Comparison of ENCODE assay signal across 1 cellular context in genomic region chr3:42690191-42690590, GRCh38.
TF ChIP-seq lines count a peak whose summit lies in the region.

No MANE protein-coding gene starts in this region.

TF ChIP-seq in GM12891, 5 proteins besides CTCF, POLR2A, EP300 and RAD21:
- TF ChIP-seq SPI1 (IDR thresholded peaks at IDR 0.05; ENCODE audit: low read depth, low read length), result no peak
- TF ChIP-seq TAF1 (IDR thresholded peaks at IDR 0.05; ENCODE audit: low read depth, low read length), result no peak
- TF ChIP-seq PAX5 (IDR thresholded peaks at IDR 0.05; ENCODE audit: insufficient read depth, low read length, severe bottlenecking), result no peak
- no peak for TF ChIP-seq POLR2AphosphoS5 (IDR thresholded peaks at IDR 0.05; ENCODE audit: low read depth, low read length)
- TF ChIP-seq POU2F2 (IDR thresholded peaks at IDR 0.05; ENCODE audit: low read depth, low read length), result no peak
